Comparison of ENCODE assay signal across 22 cellular contexts in genomic region chr2:229708335-229708734, GRCh38. TPM values are rescaled to one million over a fixed set of nuclear protein-coding genes. Genes with fewer than 3 reads are reported as not detected.
"Had no signal": no experiment of that assay in that cellular context is flagged by ENCODE, and none has a peak within 500 bp of the region (broad histone marks: within the 10 kb centered on the region; RNA-seq: fewer than 3 reads in every experiment).

No MANE protein-coding gene starts in this region.

- H3K4me2 ChIP-seq: hepatocyte, smooth muscle cell had no signal

- H3K9me3 ChIP-seq: left ventricle myocardium inferior, mucosa of descending colon, ovary, right atrium auricular region, tibial nerve, uterus had no signal

- H3K4me3 ChIP-seq: hepatocyte, left ventricle myocardium inferior, lung, mucosa of descending colon, ovary, right atrium auricular region, smooth muscle cell, tibial nerve, uterus had no signal

- ATAC-seq: mucosa of descending colon; naive thymus-derived CD4-positive, alpha-beta T cell; natural killer cell treated with Interleukin-12 subunit alpha and Interleukin-12 subunit beta and Interleukin-15 and Interleukin-18, amount 100 ng/mL, for 72 hours; sciatic nerve; stimulated activated memory B cell treated with anti-CD40 and anti-IgM and Interleukin-4, amounts not matched to agents 10 μg/mL and 1 μg/mL and 100 μg/mL, for 72 hours; stimulated activated naive CD8-positive, alpha-beta T cell treated with anti-CD3 and anti-CD28 coated beads, Interleukin-15, amount 100 ng/mL, for 72 hours had no signal

- H3K79me2 ChIP-seq: hepatocyte had no signal

- DNase-seq: islet precursor cell; left ventricle myocardium inferior; midbrain; mucosa of descending colon; naive thymus-derived CD4-positive, alpha-beta T cell; ovary; stimulated activated CD4-positive, alpha-beta T cell treated with anti-CD3 and anti-CD28 coated beads, Interleukin-1b, Interleukin-23, amount 100 ng/mL, for 48 hours; stimulated activated CD4-positive, alpha-beta T cell treated with anti-CD3 and anti-CD28 coated beads, Interleukin-2, amount 100 ng/mL, for 48 hours; stimulated activated CD4-positive, alpha-beta T cell treated with anti-CD3 and anti-CD28 coated beads, Interleukin-4, amount 100 ng/mL, for 4 hours; stimulated activated CD8-positive, alpha-beta memory T cell treated with anti-CD3 and anti-CD28 coated beads, Interleukin-4, amount 100 ng/mL, for 48 hours; stimulated activated naive CD4-positive, alpha-beta T cell treated with Interleukin-2 at 50 U/mL for 16 hours; stimulated activated naive CD8-positive, alpha-beta T cell treated with anti-CD3 and anti-CD28 coated beads, Interleukin-15, amount 100 ng/mL, for 72 hours; substantia nigra; uterus had no signal

- H2AFZ ChIP-seq: hepatocyte had no signal

- H3K27me3 ChIP-seq: ovary had no signal

- H3K36me3 ChIP-seq: left ventricle myocardium inferior, ovary, right atrium auricular region, tibial nerve, uterus had no signal

- H3K27ac ChIP-seq: hepatocyte, left ventricle myocardium inferior, ovary, tibial nerve, uterus had no signal

RNA-seq across cellular contexts. Expression of gene DNER, which starts 6.0 kb away (rescaled TPM):
- total RNA-seq: naive thymus-derived CD4-positive, alpha-beta T cell had no signal
- polyA plus RNA-seq: hepatocyte; naive thymus-derived CD4-positive, alpha-beta T cell had no signal
